In the genomic region with DNA sequence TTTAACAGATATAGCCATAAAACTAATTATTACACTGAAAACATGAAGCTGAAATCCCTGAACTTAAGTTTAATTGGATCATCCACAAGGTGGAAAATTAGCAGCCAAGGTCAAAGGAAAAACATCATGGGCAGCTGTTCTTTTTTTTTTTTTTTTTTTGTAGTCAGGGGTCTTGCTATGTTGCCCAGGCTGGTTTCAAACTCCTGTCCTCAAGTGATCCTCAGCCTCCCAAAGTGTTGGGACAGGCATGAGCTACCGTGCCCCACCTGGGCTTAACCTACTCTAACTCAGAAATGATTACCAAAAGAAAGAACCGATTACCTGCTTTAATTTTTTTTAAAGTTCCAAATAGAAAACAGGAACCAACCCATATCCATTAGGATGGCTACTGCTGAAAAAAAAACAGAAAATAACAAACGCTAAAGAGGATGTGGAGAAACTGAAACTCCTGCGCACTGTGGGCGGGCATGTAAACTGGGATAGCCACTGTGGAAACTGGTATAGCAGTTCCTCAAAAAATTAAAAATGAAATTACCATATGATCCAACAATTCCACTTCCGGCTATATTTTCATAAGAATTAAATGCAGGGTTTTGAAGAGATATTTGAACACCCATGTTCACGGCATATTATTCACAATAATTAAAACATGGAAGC, we compare ENCODE assay signal across 12 cellular contexts. TPM values are rescaled to one million over a fixed set of nuclear protein-coding genes. Genes with fewer than 3 reads are reported as not detected.
DNase-seq lines count a peak whose midpoint lies in the region; ATAC-seq and TF ChIP-seq lines count a peak whose summit lies in the region.
"Had no signal": no experiment of that assay in that cellular context is flagged by ENCODE, and none has a peak within 500 bp of the region (broad histone marks: within the 10 kb centered on the region; RNA-seq: fewer than 3 reads in every experiment).

No MANE protein-coding gene starts in this region.

- CTCF ChIA-PET in activated CD8-positive, alpha-beta memory T cell treated with anti-CD3 and anti-CD28 coated beads, Interleukin-2, amount 10 ng/mL, durations not matched to agents 7 days and 5 days (lab: Charles Lee), result interaction anchor here (0.8 to 1.4 kb wide), 6 partner anchors 9 to 472 kb away, joined by 3 to 11 read pairs (median 4); a partner anchor contains a TSS

- H3K36me3 ChIP-seq in hepatocyte (replicated peaks; ENCODE audit: insufficient read depth, low read depth), result no peaks in the 10 kb centered on the region

- peak overlapping the region; percentile 1 for H3K4me3 ChIP-seq in hepatocyte
- H3K4me3 ChIP-seq: testis had no signal

- no peak for ATAC-seq in activated CD8-positive, alpha-beta memory T cell treated with anti-CD3 and anti-CD28 coated beads, Interleukin-2, amount 10 ng/mL, durations not matched to agents 7 days and 5 days
- ATAC-seq in T-helper 17 cell, result no peak
- no peak for ATAC-seq in stimulated activated naive B cell treated with anti-CD40 and anti-IgM and Interleukin-4, amounts not matched to agents 10 μg/mL and 1 μg/mL and 100 μg/mL, for 72 hours (replicated peaks)
- no peak for ATAC-seq in HG02798 (IDR thresholded peaks at IDR 0.05; ENCODE audit: poor library complexity, unreplicated experiment)
- ATAC-seq in GM21423 (IDR thresholded peaks at IDR 0.05; ENCODE audit: unreplicated experiment), result no peak

- peak overlapping the region; percentile 71 for H3K4me2 ChIP-seq in hepatocyte

- no peaks in the 10 kb centered on the region for H3K9me3 ChIP-seq in T-helper 17 cell (ENCODE audit: control insufficient read depth, low read length, poor library complexity, severe bottlenecking)
- no peaks in the 10 kb centered on the region for H3K9me3 ChIP-seq in hepatocyte (ENCODE audit: low read depth)
- H3K9me3 ChIP-seq: testis had no signal

- H3K36me3 Mint-ChIP-seq in activated CD8-positive, alpha-beta memory T cell treated with anti-CD3 and anti-CD28 coated beads, Interleukin-2, amount 10 ng/mL, durations not matched to agents 7 days and 5 days, result peaks cover 57% of the 10 kb centered on the region
- H3K36me3 Mint-ChIP-seq in T-helper 17 cell (ENCODE audit: low read depth), result peaks cover 3% of the 10 kb centered on the region
- peaks cover 20 to 45% of the 10 kb centered on the region in 2 donors for H3K36me3 Mint-ChIP-seq in stimulated activated naive B cell treated with anti-CD40 and anti-IgM and Interleukin-4, amounts not matched to agents 10 μg/mL and 1 μg/mL and 100 μg/mL, for 72 hours

- peaks cover 6% of the 10 kb centered on the region for H3K4me1 ChIP-seq in hepatocyte (ENCODE audit: insufficient read depth)
- H3K4me1 ChIP-seq: testis had no signal

- H3K9me2 ChIP-seq in hepatocyte (replicated peaks; ENCODE audit: insufficient read depth), result no peaks in the 10 kb centered on the region

- peaks cover 74% of the 10 kb centered on the region for H3K4me1 Mint-ChIP-seq in activated CD8-positive, alpha-beta memory T cell treated with anti-CD3 and anti-CD28 coated beads, Interleukin-2, amount 10 ng/mL, durations not matched to agents 7 days and 5 days
- peaks cover 48% of the 10 kb centered on the region for H3K4me1 Mint-ChIP-seq in T-helper 17 cell
- H3K4me1 Mint-ChIP-seq in stimulated activated naive B cell treated with anti-CD40 and anti-IgM and Interleukin-4, amounts not matched to agents 10 μg/mL and 1 μg/mL and 100 μg/mL, for 72 hours, result peaks cover 24 to 73% of the 10 kb centered on the region in 2 donors

- peaks cover 84% of the 10 kb centered on the region for H3K79me2 ChIP-seq in hepatocyte

- H3K27me3 Mint-ChIP-seq in activated CD8-positive, alpha-beta memory T cell treated with anti-CD3 and anti-CD28 coated beads, Interleukin-2, amount 10 ng/mL, durations not matched to agents 7 days and 5 days, result no peaks in the 10 kb centered on the region
- H3K27me3 Mint-ChIP-seq in T-helper 17 cell, result no peaks in the 10 kb centered on the region
- no peaks in the 10 kb centered on the region for H3K27me3 Mint-ChIP-seq in stimulated activated naive B cell treated with anti-CD40 and anti-IgM and Interleukin-4, amounts not matched to agents 10 μg/mL and 1 μg/mL and 100 μg/mL, for 72 hours

- TF ChIP-seq CTCF in hepatocyte (IDR thresholded peaks at IDR 0.05; ENCODE audit: poor library complexity), result no peak

- no peaks in the 10 kb centered on the region for H4K20me1 ChIP-seq in hepatocyte (ENCODE audit: insufficient read depth, poor library complexity, severe bottlenecking)

- no peak for DNase-seq in activated CD8-positive, alpha-beta memory T cell treated with anti-CD3 and anti-CD28 coated beads, Interleukin-2, amount 10 ng/mL, durations not matched to agents 7 days and 5 days
- DNase-seq in activated CD8-positive, alpha-beta memory T cell treated with anti-CD3 and anti-CD28 coated beads for 24 hours, result no peak
- DNase-seq in T-helper 17 cell, result no peak
- no peak for DNase-seq in hepatocyte (ENCODE audit: low spot score)
- no peak for DNase-seq in stimulated activated naive B cell treated with anti-CD40 and anti-IgM and Interleukin-4, amounts not matched to agents 10 μg/mL and 1 μg/mL and 100 μg/mL, for 72 hours
- DNase-seq in SIG-M5 treated with dmso at 0.1 percent for 504 hours (lab: John Stamatoyannopoulos, UW; ENCODE audit: unreplicated experiment), result no peak
- DNase-seq: activated CD4-positive, alpha-beta T cell treated with anti-CD3 and anti-CD28 coated beads for 1 hour; NCI-H524 treated with DMSO at 0.1 percent for 48 hours; Right ventricle myocardium superior; testis had no signal

- H3K27ac ChIP-seq in hepatocyte, result peak overlapping the region; percentile 70
- H3K27ac ChIP-seq: testis had no signal

- no peaks in the 10 kb centered on the region for H3K27me3 ChIP-seq in hepatocyte
- H3K27me3 ChIP-seq: testis had no signal

- no peaks in the 10 kb centered on the region for H3K9me3 Mint-ChIP-seq in activated CD8-positive, alpha-beta memory T cell treated with anti-CD3 and anti-CD28 coated beads, Interleukin-2, amount 10 ng/mL, durations not matched to agents 7 days and 5 days (ENCODE audit: low read depth)
- H3K9me3 Mint-ChIP-seq in stimulated activated naive B cell treated with anti-CD40 and anti-IgM and Interleukin-4, amounts not matched to agents 10 μg/mL and 1 μg/mL and 100 μg/mL, for 72 hours, result no peaks in the 10 kb centered on the region

- no peak overlapping the region for H2AFZ ChIP-seq in hepatocyte

- peak overlapping the region; percentile 48 for H3K4me3 Mint-ChIP-seq in activated CD8-positive, alpha-beta memory T cell treated with anti-CD3 and anti-CD28 coated beads, Interleukin-2, amount 10 ng/mL, durations not matched to agents 7 days and 5 days
- peak overlapping the region; percentile 67 for H3K4me3 Mint-ChIP-seq in T-helper 17 cell
- peak overlapping the region; percentile 60 to 86 for H3K4me3 Mint-ChIP-seq in stimulated activated naive B cell treated with anti-CD40 and anti-IgM and Interleukin-4, amounts not matched to agents 10 μg/mL and 1 μg/mL and 100 μg/mL, for 72 hours

- 98% methylated on average over 7 of the region's 7 CpGs for whole genome bisulfite sequencing in hepatocyte (ENCODE audit: low lambda C conversion rate, missing lambda C conversion rate)

- peak overlapping the region; percentile 95 for H3K27ac Mint-ChIP-seq in activated CD8-positive, alpha-beta memory T cell treated with anti-CD3 and anti-CD28 coated beads, Interleukin-2, amount 10 ng/mL, durations not matched to agents 7 days and 5 days
- H3K27ac Mint-ChIP-seq in T-helper 17 cell, result peak overlapping the region; percentile 94
- H3K27ac Mint-ChIP-seq in stimulated activated naive B cell treated with anti-CD40 and anti-IgM and Interleukin-4, amounts not matched to agents 10 μg/mL and 1 μg/mL and 100 μg/mL, for 72 hours, result no peak overlapping the region

RNA-seq across cellular contexts. Expression of a gene that starts 8.6 kb away (rescaled TPM):
- total RNA-seq in activated CD8-positive, alpha-beta memory T cell treated with anti-CD3 and anti-CD28 coated beads, Interleukin-2, amount 10 ng/mL, durations not matched to agents 7 days and 5 days, result 100 to 1,000 TPM in 1 of 2 experiments, 10 to 100 TPM in 1; 93.3 to 136 TPM
- total RNA-seq in T-helper 17 cell (10 to 100 TPM; 78.3 to 86.6 TPM), hepatocyte (47.4 and 77.6 TPM in 2 replicates)
- polyA plus RNA-seq in hepatocyte, result 132 and 133 TPM in 2 replicates

RNA-seq across cellular contexts. Expression of a gene that starts 8.9 kb away (rescaled TPM):
- total RNA-seq in activated CD8-positive, alpha-beta memory T cell treated with anti-CD3 and anti-CD28 coated beads, Interleukin-2, amount 10 ng/mL, durations not matched to agents 7 days and 5 days, result 10 to 100 TPM; 66.1 to 73.7 TPM
- total RNA-seq in T-helper 17 cell (10 to 100 TPM in 1 of 2 donors, 1 to 10 TPM in 1; 8.8 to 14.8 TPM), hepatocyte (13.6 and 14.2 TPM in 2 replicates)
- 16.4 and 16.8 TPM in 2 replicates for polyA plus RNA-seq in hepatocyte

RNA-seq across cellular contexts. Expression of a gene that starts 37.5 kb away (rescaled TPM):
- 10 to 100 TPM; 20.9 to 27.5 TPM for total RNA-seq in activated CD8-positive, alpha-beta memory T cell treated with anti-CD3 and anti-CD28 coated beads, Interleukin-2, amount 10 ng/mL, durations not matched to agents 7 days and 5 days
- 10 to 100 TPM; 31.3 to 31.5 TPM for total RNA-seq in T-helper 17 cell
- total RNA-seq in hepatocyte, result 50.8 and 58.4 TPM in 2 replicates
- polyA plus RNA-seq in hepatocyte, result 30.7 and 35.6 TPM in 2 replicates
